Comparison of ENCODE assay signal across 1 cellular context in the genomic region with DNA sequence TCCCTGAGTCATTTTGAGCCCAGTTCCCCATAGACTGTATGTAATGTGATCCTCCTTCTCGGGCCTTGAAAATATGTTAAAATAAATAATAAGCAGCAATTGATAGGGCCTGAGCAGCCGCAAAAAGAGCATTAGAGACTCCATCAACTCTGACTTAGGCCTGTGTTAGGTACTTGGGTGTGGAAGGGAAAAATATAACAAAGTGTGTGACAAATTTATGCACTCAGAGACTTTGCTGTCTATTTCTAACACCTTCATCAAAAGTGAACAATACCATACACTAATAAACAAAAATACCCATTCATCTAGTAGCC.
TF ChIP-seq lines count a peak whose summit lies in the region.

No MANE protein-coding gene starts in this region.

TF ChIP-seq in WTC11, 78 proteins besides CTCF, POLR2A, EP300 and RAD21 (continued from another document):
- TF ChIP-seq, protein P1, sequence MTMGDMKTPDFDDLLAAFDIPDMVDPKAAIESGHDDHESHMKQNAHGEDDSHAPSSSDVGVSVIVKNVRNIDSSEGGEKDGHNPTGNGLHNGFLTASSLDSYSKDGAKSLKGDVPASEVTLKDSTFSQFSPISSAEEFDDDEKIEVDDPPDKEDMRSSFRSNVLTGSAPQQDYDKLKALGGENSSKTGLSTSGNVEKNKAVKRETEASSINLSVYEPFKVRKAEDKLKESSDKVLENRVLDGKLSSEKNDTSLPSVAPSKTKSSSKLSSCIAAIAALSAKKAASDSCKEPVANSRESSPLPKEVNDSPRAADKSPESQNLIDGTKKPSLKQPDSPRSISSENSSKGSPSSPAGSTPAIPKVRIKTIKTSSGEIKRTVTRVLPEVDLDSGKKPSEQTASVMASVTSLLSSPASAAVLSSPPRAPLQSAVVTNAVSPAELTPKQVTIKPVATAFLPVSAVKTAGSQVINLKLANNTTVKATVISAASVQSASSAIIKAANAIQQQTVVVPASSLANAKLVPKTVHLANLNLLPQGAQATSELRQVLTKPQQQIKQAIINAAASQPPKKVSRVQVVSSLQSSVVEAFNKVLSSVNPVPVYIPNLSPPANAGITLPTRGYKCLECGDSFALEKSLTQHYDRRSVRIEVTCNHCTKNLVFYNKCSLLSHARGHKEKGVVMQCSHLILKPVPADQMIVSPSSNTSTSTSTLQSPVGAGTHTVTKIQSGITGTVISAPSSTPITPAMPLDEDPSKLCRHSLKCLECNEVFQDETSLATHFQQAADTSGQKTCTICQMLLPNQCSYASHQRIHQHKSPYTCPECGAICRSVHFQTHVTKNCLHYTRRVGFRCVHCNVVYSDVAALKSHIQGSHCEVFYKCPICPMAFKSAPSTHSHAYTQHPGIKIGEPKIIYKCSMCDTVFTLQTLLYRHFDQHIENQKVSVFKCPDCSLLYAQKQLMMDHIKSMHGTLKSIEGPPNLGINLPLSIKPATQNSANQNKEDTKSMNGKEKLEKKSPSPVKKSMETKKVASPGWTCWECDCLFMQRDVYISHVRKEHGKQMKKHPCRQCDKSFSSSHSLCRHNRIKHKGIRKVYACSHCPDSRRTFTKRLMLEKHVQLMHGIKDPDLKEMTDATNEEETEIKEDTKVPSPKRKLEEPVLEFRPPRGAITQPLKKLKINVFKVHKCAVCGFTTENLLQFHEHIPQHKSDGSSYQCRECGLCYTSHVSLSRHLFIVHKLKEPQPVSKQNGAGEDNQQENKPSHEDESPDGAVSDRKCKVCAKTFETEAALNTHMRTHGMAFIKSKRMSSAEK (CRISPR knock-in tag; IDR thresholded peaks at IDR 0.05; ENCODE audit: borderline replicate concordance): no peak
- TF ChIP-seq RORB (CRISPR knock-in tag; IDR thresholded peaks at IDR 0.05) (no peak), JAZF1 (CRISPR knock-in tag; IDR thresholded peaks at IDR 0.05) (no peak), FOXJ3 (CRISPR knock-in tag; IDR thresholded peaks at IDR 0.05; ENCODE audit: borderline replicate concordance) (no peak), E2F1 (CRISPR knock-in tag; IDR thresholded peaks at IDR 0.05) (no peak), MAX (CRISPR knock-in tag; IDR thresholded peaks at IDR 0.05) (no peak), SOX15 (CRISPR knock-in tag; IDR thresholded peaks at IDR 0.05) (no peak), ESRRA (CRISPR knock-in tag; IDR thresholded peaks at IDR 0.05; ENCODE audit: borderline replicate concordance) (no peak), ZNF138 (CRISPR knock-in tag; conservative IDR thresholded peaks at IDR 0.05) (no peak)
